7 cellular contexts compared by ENCODE assay signal in genomic region chr4:25303578-25303977, GRCh38.
"Had no signal": no experiment of that assay in that cellular context is flagged by ENCODE, and none has a peak within 500 bp of the region (broad histone marks: within the 10 kb centered on the region; RNA-seq: fewer than 3 reads in every experiment).

No MANE protein-coding gene starts in this region.

- FAIRE-seq: HTR-8/SVneo had no signal

- ATAC-seq: HCT116 had no signal

- H3K36me3 ChIP-seq: HAP-1 had no signal

- H3K9me3 ChIP-seq: HAP-1 had no signal

- H3K4me3 ChIP-seq: HAP-1 had no signal

- DNase-seq: GOT3, H7, HFFc6, KG1 had no signal
